Comparison of ENCODE assay signal across 16 cellular contexts in the genomic region with DNA sequence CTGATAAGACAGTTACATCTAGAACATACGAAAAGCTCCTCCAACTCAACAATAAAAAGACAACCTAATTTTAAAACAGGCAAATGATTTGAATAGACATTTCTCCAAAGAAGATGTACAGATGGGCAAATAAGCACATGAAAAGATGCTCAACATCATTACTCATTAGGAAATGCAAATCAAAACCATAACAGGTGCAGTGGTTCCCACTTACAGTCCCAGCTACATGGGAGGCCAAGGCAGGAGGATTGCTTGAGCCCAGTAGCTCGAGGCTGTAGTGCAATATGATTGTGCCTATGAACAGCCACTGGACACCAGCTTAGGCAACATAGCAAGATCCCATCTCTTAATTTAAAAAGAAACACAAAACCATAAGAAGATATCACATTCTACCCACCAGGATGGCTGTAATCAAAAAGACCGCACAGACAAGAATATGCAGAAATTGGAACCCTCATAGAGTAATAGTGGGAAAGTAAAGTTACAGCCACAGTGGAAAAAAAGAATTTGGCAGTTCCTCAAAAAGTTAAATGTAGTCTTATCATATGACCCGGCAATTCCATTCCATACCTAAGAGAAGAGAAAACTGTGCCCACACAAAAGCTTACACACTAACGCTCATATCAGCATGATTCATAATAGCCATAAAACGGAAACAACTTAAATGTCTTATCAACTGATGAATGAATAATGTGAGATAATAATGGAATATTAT. TPM values are rescaled to one million over a fixed set of nuclear protein-coding genes. Genes with fewer than 3 reads are reported as not detected.
DNase-seq lines count a peak whose midpoint lies in the region; ATAC-seq, FAIRE-seq and TF ChIP-seq lines count a peak whose summit lies in the region.
"Had no signal": no experiment of that assay in that cellular context is flagged by ENCODE, and none has a peak within 500 bp of the region (broad histone marks: within the 10 kb centered on the region; RNA-seq: fewer than 3 reads in every experiment).

No MANE protein-coding gene starts in this region.

- H3K27me3 ChIP-seq in Panc1 (ENCODE audit: control insufficient read depth, insufficient read depth, low read length) (no peaks in the 10 kb centered on the region), skeletal muscle tissue (ENCODE audit: control insufficient read depth in 3 of 3, insufficient read depth in 3 of 3, low read length in 3 of 3) (no peaks in the 10 kb centered on the region)
- H3K27me3 ChIP-seq: upper lobe of left lung had no signal

- H3K27ac Mint-ChIP-seq in activated CD4-positive, alpha-beta T cell treated with anti-CD3 and anti-CD28 coated beads for 36 hours: peak overlapping the region; percentile 48
- peak overlapping the region; percentile 71 for H3K27ac Mint-ChIP-seq in chondrocyte (ENCODE audit: unreplicated experiment)
- H3K27ac Mint-ChIP-seq: mesothelial cell of epicardium had no signal

- H3K4me1 Mint-ChIP-seq in activated CD4-positive, alpha-beta T cell treated with anti-CD3 and anti-CD28 coated beads for 36 hours: peaks cover 26% of the 10 kb centered on the region
- H3K4me1 Mint-ChIP-seq in chondrocyte (ENCODE audit: low read depth): peaks cover 59% of the 10 kb centered on the region

- no peaks in the 10 kb centered on the region for H3K9me3 Mint-ChIP-seq in activated CD4-positive, alpha-beta T cell treated with anti-CD3 and anti-CD28 coated beads for 36 hours (ENCODE audit: low read depth)
- no peaks in the 10 kb centered on the region for H3K9me3 Mint-ChIP-seq in chondrocyte (ENCODE audit: low read depth)
- H3K9me3 Mint-ChIP-seq: mesothelial cell of epicardium had no signal

- POLR2A ChIA-PET in activated CD4-positive, alpha-beta T cell treated with anti-CD3 and anti-CD28 coated beads for 36 hours (lab: Charles Lee): no interaction called here
- POLR2A ChIA-PET in Panc1 (lab: Charles Lee): no interaction called here

- H3K4me1 ChIP-seq in Panc1 (ENCODE audit: control insufficient read depth, insufficient read depth, low read length) (no peaks in the 10 kb centered on the region), skeletal muscle tissue (ENCODE audit: control insufficient read depth in 3 of 3, insufficient read depth in 3 of 3, low read length in 3 of 3) (no peaks in the 10 kb centered on the region)

- intact Hi-C loops in activated CD4-positive, alpha-beta T cell treated with anti-CD3 and anti-CD28 coated beads for 36 hours (cut with DNase I, micrococcal nuclease): no loop called here
- intact Hi-C loops in Panc1 (cut with micrococcal nuclease; ENCODE audit: unreplicated experiment): no loop called here

- H3K27me3 Mint-ChIP-seq in activated CD4-positive, alpha-beta T cell treated with anti-CD3 and anti-CD28 coated beads for 36 hours: no peaks in the 10 kb centered on the region
- H3K27me3 Mint-ChIP-seq in chondrocyte (ENCODE audit: low read depth): no peaks in the 10 kb centered on the region

- H3K36me3 ChIP-seq in Panc1 (ENCODE audit: control insufficient read depth, insufficient read depth, low read length) (peaks cover 50% of the 10 kb centered on the region), skeletal muscle tissue (ENCODE audit: control insufficient read depth in 3 of 3, insufficient read depth in 3 of 3, low read length in 3 of 3) (peaks cover 13 to 44% (median 38%) of the 10 kb centered on the region in 3 donors)

- no peak for FAIRE-seq in frontal cortex (lab: Jason Lieb, UNC)
- FAIRE-seq: A204.1, colon had no signal

- H3K4me3 ChIP-seq in Panc1 (ENCODE audit: low read depth in 2 of 2, low read length in 2 of 2) (no peak overlapping the region), skeletal muscle tissue (ENCODE audit: low read length in 3 of 3) (no peak overlapping the region)
- H3K4me3 ChIP-seq: upper lobe of left lung had no signal

- TF ChIP-seq CTCF in Panc1 (IDR thresholded peaks at IDR 0.05) (no peak), chondrocyte (IDR thresholded peaks at IDR 0.05) (no peak)

- TSS peak; percentile 5 for BruUV-seq in Panc1 (replicated peaks; lab: Mats Ljungman, UMichigan)

- peak; percentile 68 for ATAC-seq in activated CD4-positive, alpha-beta T cell treated with anti-CD3 and anti-CD28 coated beads for 36 hours
- ATAC-seq in Panc1: no peak

- H3K9ac ChIP-seq in skeletal muscle tissue (ENCODE audit: low read depth in 1 of 3, low read length in 3 of 3): no peak overlapping the region

- no peak for DNase-seq in activated CD4-positive, alpha-beta T cell treated with anti-CD3 and anti-CD28 coated beads for 36 hours
- no peak for DNase-seq in activated CD4-positive, alpha-beta T cell treated with anti-CD3 and anti-CD28 coated beads, Interleukin-2, amount 50 U/mL, for 48 hours
- DNase-seq in Panc1 (ENCODE audit: low read depth, low spot score) (no peak), chondrocyte (ENCODE audit: low spot score) (no peak), frontal cortex (ENCODE audit: low spot score in 2 of 2) (no peak), T-helper 1 cell (no peak), dedifferentiated amniotic fluid mesenchymal stem cell (ENCODE audit: extremely low spot score) (no peak)
- DNase-seq: erythroblast, kidney glomerular epithelial cell, NCI-H1694 treated with DMSO at 0.1 percent for 48 hours, upper lobe of left lung had no signal

- peaks cover 63% of the 10 kb centered on the region for H3K36me3 Mint-ChIP-seq in activated CD4-positive, alpha-beta T cell treated with anti-CD3 and anti-CD28 coated beads for 36 hours (ENCODE audit: low read depth)
- H3K36me3 Mint-ChIP-seq in chondrocyte (ENCODE audit: low read depth): peaks cover 45% of the 10 kb centered on the region

- in situ Hi-C loops in Panc1 (cut with HindIII; ENCODE audit: low pct_unique_long_range_greater_than_20kb, low sequenced_read_pairs): no loop called here

- H3K4me3 Mint-ChIP-seq in activated CD4-positive, alpha-beta T cell treated with anti-CD3 and anti-CD28 coated beads for 36 hours: no peak overlapping the region
- no peak overlapping the region for H3K4me3 Mint-ChIP-seq in chondrocyte (ENCODE audit: unreplicated experiment)
- H3K4me3 Mint-ChIP-seq: mesothelial cell of epicardium had no signal

- CTCF ChIA-PET in activated CD4-positive, alpha-beta T cell treated with anti-CD3 and anti-CD28 coated beads for 36 hours (lab: Charles Lee): interaction anchor here (0.5 to 1.1 kb wide), 3 partner anchors 12 to 29 kb away, joined by 3 read pairs; no protein-coding TSS in a partner anchor
- CTCF ChIA-PET in Panc1 (lab: Charles Lee): interaction anchor here (0.6 kb wide), 1 partner anchor 25 kb away, joined by 3 read pairs; no protein-coding TSS in a partner anchor

- H3K27ac ChIP-seq in Panc1 (ENCODE audit: low read length): no peak overlapping the region
- H3K27ac ChIP-seq in skeletal muscle tissue (ENCODE audit: low read depth, low read length): peak overlapping the region; percentile 26

- H3K9me3 ChIP-seq in Panc1 (ENCODE audit: control insufficient read depth, insufficient read depth, low read depth, low read length): no peaks in the 10 kb centered on the region
- H3K9me3 ChIP-seq in skeletal muscle tissue (ENCODE audit: control insufficient read depth in 3 of 3, low read length in 3 of 3): no peaks in the 10 kb centered on the region
- H3K9me3 ChIP-seq: upper lobe of left lung had no signal

RNA-seq across cellular contexts. Expression of gene ARMC9, which starts 30.5 kb away (rescaled TPM):
- total RNA-seq in activated CD4-positive, alpha-beta T cell treated with anti-CD3 and anti-CD28 coated beads for 36 hours: 1 to 10 TPM; 2.3 to 2.5 TPM
- total RNA-seq in Panc1 (2021; ENCODE audit: unreplicated experiment): 42.7 TPM
- 76.4 TPM for polyA plus RNA-seq in Panc1 (2012; ENCODE audit: insufficient read length)
- 71.6 to 188 TPM (median 187 TPM) in 3 replicates for total RNA-seq in chondrocyte
- total RNA-seq in skeletal muscle tissue: 6.8 TPM
- total RNA-seq in frontal cortex: 15.1 TPM

RNA-seq across cellular contexts. Expression of gene HTR2B, which starts 43.1 kb away (rescaled TPM):
- under 1 TPM; 0.11 TPM for total RNA-seq in activated CD4-positive, alpha-beta T cell treated with anti-CD3 and anti-CD28 coated beads for 36 hours
- total RNA-seq in Panc1 (2021; ENCODE audit: unreplicated experiment) (not detected), chondrocyte (0.69 to 0.85 TPM in 2 of 3 replicates, not detected in the other), skeletal muscle tissue (0.52 TPM), frontal cortex (0.41 TPM)
- not detected for polyA plus RNA-seq in Panc1 (2012; ENCODE audit: insufficient read length)
- total RNA-seq: NCI-H460 had no signal
